1 cellular context compared by ENCODE assay signal in the genomic region with DNA sequence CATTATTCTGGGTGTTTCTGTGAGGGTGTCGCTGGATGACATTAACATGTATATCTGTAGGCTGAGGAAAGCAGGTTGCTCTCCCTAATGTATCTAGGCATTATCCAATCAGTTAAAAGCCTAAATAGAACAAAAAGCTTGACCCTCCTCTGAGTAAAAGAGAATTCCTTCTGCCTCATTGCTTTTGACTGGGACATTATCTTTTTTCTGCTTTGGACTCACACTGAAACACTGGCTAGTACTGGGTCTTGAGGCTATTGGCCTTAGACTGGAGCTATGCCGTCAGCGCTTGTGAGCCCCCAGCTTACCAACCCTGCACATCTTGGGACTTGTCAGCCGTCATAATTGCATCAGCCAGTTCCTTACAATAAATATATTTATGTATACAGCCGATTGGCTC.
TF ChIP-seq lines count a peak whose summit lies in the region.

No MANE protein-coding gene starts in this region.

TF ChIP-seq in GM23338, 12 proteins besides CTCF, POLR2A, EP300 and RAD21 (continued from another document):
- TF ChIP-seq, protein P1, sequence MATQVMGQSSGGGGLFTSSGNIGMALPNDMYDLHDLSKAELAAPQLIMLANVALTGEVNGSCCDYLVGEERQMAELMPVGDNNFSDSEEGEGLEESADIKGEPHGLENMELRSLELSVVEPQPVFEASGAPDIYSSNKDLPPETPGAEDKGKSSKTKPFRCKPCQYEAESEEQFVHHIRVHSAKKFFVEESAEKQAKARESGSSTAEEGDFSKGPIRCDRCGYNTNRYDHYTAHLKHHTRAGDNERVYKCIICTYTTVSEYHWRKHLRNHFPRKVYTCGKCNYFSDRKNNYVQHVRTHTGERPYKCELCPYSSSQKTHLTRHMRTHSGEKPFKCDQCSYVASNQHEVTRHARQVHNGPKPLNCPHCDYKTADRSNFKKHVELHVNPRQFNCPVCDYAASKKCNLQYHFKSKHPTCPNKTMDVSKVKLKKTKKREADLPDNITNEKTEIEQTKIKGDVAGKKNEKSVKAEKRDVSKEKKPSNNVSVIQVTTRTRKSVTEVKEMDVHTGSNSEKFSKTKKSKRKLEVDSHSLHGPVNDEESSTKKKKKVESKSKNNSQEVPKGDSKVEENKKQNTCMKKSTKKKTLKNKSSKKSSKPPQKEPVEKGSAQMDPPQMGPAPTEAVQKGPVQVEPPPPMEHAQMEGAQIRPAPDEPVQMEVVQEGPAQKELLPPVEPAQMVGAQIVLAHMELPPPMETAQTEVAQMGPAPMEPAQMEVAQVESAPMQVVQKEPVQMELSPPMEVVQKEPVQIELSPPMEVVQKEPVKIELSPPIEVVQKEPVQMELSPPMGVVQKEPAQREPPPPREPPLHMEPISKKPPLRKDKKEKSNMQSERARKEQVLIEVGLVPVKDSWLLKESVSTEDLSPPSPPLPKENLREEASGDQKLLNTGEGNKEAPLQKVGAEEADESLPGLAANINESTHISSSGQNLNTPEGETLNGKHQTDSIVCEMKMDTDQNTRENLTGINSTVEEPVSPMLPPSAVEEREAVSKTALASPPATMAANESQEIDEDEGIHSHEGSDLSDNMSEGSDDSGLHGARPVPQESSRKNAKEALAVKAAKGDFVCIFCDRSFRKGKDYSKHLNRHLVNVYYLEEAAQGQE (IDR thresholded peaks at IDR 0.05; ENCODE audit: unreplicated experiment) = no peak
- TF ChIP-seq, protein P2, sequence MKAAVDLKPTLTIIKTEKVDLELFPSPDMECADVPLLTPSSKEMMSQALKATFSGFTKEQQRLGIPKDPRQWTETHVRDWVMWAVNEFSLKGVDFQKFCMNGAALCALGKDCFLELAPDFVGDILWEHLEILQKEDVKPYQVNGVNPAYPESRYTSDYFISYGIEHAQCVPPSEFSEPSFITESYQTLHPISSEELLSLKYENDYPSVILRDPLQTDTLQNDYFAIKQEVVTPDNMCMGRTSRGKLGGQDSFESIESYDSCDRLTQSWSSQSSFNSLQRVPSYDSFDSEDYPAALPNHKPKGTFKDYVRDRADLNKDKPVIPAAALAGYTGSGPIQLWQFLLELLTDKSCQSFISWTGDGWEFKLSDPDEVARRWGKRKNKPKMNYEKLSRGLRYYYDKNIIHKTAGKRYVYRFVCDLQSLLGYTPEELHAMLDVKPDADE (IDR thresholded peaks at IDR 0.05) = no peak
- TF ChIP-seq ZNF114 (CRISPR knock-in tag; IDR thresholded peaks at IDR 0.05) (no peak), CREB1 (CRISPR knock-in tag; IDR thresholded peaks at IDR 0.05; ENCODE audit: low read depth) (no peak), POLR2AphosphoS5 (IDR thresholded peaks at IDR 0.05; ENCODE audit: low read depth) (no peak), ZNF331 (CRISPR knock-in tag; IDR thresholded peaks at IDR 0.05; ENCODE audit: low read depth) (no peak), STAT1 (IDR thresholded peaks at IDR 0.05; ENCODE audit: unreplicated experiment) (no peak), NANOG (IDR thresholded peaks at IDR 0.05; ENCODE audit: borderline replicate concordance) (no peak)
- TF ChIP-seq, protein P3, sequence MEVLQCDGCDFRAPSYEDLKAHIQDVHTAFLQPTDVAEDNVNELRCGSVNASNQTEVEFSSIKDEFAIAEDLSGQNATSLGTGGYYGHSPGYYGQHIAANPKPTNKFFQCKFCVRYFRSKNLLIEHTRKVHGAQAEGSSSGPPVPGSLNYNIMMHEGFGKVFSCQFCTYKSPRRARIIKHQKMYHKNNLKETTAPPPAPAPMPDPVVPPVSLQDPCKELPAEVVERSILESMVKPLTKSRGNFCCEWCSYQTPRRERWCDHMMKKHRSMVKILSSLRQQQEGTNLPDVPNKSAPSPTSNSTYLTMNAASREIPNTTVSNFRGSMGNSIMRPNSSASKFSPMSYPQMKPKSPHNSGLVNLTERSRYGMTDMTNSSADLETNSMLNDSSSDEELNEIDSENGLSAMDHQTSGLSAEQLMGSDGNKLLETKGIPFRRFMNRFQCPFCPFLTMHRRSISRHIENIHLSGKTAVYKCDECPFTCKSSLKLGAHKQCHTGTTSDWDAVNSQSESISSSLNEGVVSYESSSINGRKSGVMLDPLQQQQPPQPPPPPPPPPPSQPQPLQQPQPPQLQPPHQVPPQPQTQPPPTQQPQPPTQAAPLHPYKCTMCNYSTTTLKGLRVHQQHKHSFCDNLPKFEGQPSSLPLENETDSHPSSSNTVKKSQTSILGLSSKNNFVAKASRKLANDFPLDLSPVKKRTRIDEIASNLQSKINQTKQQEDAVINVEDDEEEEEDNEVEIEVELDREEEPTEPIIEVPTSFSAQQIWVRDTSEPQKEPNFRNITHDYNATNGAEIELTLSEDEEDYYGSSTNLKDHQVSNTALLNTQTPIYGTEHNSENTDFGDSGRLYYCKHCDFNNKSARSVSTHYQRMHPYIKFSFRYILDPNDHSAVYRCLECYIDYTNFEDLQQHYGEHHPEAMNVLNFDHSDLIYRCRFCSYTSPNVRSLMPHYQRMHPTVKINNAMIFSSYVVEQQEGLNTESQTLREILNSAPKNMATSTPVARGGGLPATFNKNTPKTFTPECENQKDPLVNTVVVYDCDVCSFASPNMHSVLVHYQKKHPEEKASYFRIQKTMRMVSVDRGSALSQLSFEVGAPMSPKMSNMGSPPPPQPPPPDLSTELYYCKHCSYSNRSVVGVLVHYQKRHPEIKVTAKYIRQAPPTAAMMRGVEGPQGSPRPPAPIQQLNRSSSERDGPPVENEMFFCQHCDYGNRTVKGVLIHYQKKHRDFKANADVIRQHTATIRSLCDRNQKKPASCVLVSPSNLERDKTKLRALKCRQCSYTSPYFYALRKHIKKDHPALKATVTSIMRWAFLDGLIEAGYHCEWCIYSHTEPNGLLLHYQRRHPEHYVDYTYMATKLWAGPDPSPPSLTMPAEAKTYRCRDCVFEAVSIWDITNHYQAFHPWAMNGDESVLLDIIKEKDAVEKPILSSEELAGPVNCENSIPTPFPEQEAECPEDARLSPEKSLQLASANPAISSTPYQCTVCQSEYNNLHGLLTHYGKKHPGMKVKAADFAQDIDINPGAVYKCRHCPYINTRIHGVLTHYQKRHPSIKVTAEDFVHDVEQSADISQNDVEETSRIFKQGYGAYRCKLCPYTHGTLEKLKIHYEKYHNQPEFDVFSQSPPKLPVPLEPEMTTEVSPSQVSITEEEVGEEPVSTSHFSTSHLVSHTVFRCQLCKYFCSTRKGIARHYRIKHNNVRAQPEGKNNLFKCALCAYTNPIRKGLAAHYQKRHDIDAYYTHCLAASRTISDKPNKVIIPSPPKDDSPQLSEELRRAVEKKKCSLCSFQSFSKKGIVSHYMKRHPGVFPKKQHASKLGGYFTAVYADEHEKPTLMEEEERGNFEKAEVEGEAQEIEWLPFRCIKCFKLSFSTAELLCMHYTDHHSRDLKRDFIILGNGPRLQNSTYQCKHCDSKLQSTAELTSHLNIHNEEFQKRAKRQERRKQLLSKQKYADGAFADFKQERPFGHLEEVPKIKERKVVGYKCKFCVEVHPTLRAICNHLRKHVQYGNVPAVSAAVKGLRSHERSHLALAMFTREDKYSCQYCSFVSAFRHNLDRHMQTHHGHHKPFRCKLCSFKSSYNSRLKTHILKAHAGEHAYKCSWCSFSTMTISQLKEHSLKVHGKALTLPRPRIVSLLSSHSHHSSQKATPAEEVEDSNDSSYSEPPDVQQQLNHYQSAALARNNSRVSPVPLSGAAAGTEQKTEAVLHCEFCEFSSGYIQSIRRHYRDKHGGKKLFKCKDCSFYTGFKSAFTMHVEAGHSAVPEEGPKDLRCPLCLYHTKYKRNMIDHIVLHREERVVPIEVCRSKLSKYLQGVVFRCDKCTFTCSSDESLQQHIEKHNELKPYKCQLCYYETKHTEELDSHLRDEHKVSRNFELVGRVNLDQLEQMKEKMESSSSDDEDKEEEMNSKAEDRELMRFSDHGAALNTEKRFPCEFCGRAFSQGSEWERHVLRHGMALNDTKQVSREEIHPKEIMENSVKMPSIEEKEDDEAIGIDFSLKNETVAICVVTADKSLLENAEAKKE (CRISPR knock-in tag; IDR thresholded peaks at IDR 0.05) = no peak
